ENCODE assay signal across 22 cellular contexts in the genomic region with DNA sequence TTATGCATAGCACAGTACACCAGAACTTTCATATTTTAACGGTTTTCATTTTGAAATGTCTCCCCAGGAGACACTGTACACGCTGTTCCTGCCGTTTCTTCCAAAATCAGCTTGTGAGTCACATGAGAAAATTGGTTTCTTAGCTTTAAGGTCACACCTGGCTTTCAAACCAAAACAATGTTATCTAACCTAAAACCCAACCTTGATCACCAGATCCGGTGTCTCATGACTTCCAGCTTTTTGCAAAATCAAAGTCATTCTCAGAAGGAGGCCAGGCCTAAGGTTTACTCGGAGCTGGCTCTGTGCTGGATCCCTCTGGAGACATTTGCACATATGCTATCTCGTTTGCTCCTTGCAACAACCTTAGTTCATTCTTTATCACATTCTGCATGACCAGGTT.
DNase-seq lines count a peak whose midpoint lies in the region; ATAC-seq and TF ChIP-seq lines count a peak whose summit lies in the region.
"Had no signal": no experiment of that assay in that cellular context is flagged by ENCODE, and none has a peak within 500 bp of the region (broad histone marks: within the 10 kb centered on the region; RNA-seq: fewer than 3 reads in every experiment).

No MANE protein-coding gene starts in this region.

- ATAC-seq in GM18858 (IDR thresholded peaks at IDR 0.05; ENCODE audit: unreplicated experiment), result no peak
- ATAC-seq: activated CD8-positive, alpha-beta T cell treated with anti-CD3 and anti-CD28 coated beads for 36 hours; activated T-cell treated with anti-CD3 and anti-CD28 coated beads, Interleukin-2, amount 50 U/mL, for 4 hours; GM23338; natural killer cell treated with Interleukin-12 subunit alpha and Interleukin-12 subunit beta and Interleukin-15 and Interleukin-18, amount 100 ng/mL, for 72 hours; stimulated activated memory B cell treated with anti-CD40 and anti-IgM and Interleukin-4, amounts not matched to agents 10 μg/mL and 1 μg/mL and 100 μg/mL, for 72 hours; T-helper 17 cell had no signal

- H3K4me1 ChIP-seq in left ventricle myocardium inferior (peaks cover 98% of the 10 kb centered on the region), uterus (peaks cover 5 to 11% of the 10 kb centered on the region in 2 donors)
- H3K4me1 ChIP-seq: prostate gland had no signal

- H3K27me3 Mint-ChIP-seq in chondrocyte (ENCODE audit: low read depth) (no peaks in the 10 kb centered on the region), nephron (ENCODE audit: low read depth) (peaks cover 4% of the 10 kb centered on the region)
- H3K27me3 Mint-ChIP-seq: activated CD8-positive, alpha-beta T cell treated with anti-CD3 and anti-CD28 coated beads for 36 hours; CD4-positive, alpha-beta memory T cell; natural killer cell treated with Interleukin-12 subunit alpha and Interleukin-12 subunit beta and Interleukin-15 and Interleukin-18, amount 100 ng/mL, for 72 hours; stimulated activated memory B cell treated with anti-CD40 and anti-IgM and Interleukin-4, amounts not matched to agents 10 μg/mL and 1 μg/mL and 100 μg/mL, for 72 hours; T-helper 17 cell had no signal

- TF ChIP-seq CTCF in left ventricle myocardium inferior (IDR thresholded peaks at IDR 0.05; ENCODE audit: borderline replicate concordance), result no peak
- no peak for TF ChIP-seq CTCF in chondrocyte (IDR thresholded peaks at IDR 0.05)
- TF ChIP-seq CTCF in nephron (IDR thresholded peaks at IDR 0.05; ENCODE audit: unreplicated experiment in 3 of 3), result no peak
- TF ChIP-seq CTCF in uterus (IDR thresholded peaks at IDR 0.05), result no peak

- H3K4me1 Mint-ChIP-seq in chondrocyte (ENCODE audit: low read depth), result peaks cover 26% of the 10 kb centered on the region
- peaks cover 84% of the 10 kb centered on the region for H3K4me1 Mint-ChIP-seq in nephron
- H3K4me1 Mint-ChIP-seq: stimulated activated memory B cell treated with anti-CD40 and anti-IgM and Interleukin-4, amounts not matched to agents 10 μg/mL and 1 μg/mL and 100 μg/mL, for 72 hours had no signal

- peaks cover 32% of the 10 kb centered on the region for H3K36me3 ChIP-seq in left ventricle myocardium inferior
- H3K36me3 ChIP-seq in uterus, result no peaks in the 10 kb centered on the region
- H3K36me3 ChIP-seq: prostate gland had no signal

- peak overlapping the region; percentile 75 for H3K27ac Mint-ChIP-seq in chondrocyte (ENCODE audit: unreplicated experiment)
- peak overlapping the region; percentile 75 to 93 (median 91) for H3K27ac Mint-ChIP-seq in nephron
- H3K27ac Mint-ChIP-seq: activated CD8-positive, alpha-beta T cell treated with anti-CD3 and anti-CD28 coated beads for 36 hours; GM23338; natural killer cell treated with Interleukin-12 subunit alpha and Interleukin-12 subunit beta and Interleukin-15 and Interleukin-18, amount 100 ng/mL, for 72 hours; stimulated activated memory B cell treated with anti-CD40 and anti-IgM and Interleukin-4, amounts not matched to agents 10 μg/mL and 1 μg/mL and 100 μg/mL, for 72 hours; T-helper 17 cell had no signal

- no peaks in the 10 kb centered on the region for H3K9me3 ChIP-seq in left ventricle myocardium inferior (replicated peaks)
- no peaks in the 10 kb centered on the region for H3K9me3 ChIP-seq in uterus
- H3K9me3 ChIP-seq: prostate gland had no signal

- no peaks in the 10 kb centered on the region for H3K9me3 Mint-ChIP-seq in chondrocyte (ENCODE audit: low read depth)
- no peaks in the 10 kb centered on the region for H3K9me3 Mint-ChIP-seq in nephron
- H3K9me3 Mint-ChIP-seq: activated CD8-positive, alpha-beta T cell treated with anti-CD3 and anti-CD28 coated beads for 36 hours; activated T-cell treated with anti-CD3 and anti-CD28 coated beads, Interleukin-2, amount 50 U/mL, for 4 hours; GM23338; natural killer cell treated with Interleukin-12 subunit alpha and Interleukin-12 subunit beta and Interleukin-15 and Interleukin-18, amount 100 ng/mL, for 72 hours; stimulated activated memory B cell treated with anti-CD40 and anti-IgM and Interleukin-4, amounts not matched to agents 10 μg/mL and 1 μg/mL and 100 μg/mL, for 72 hours had no signal

- H3K4me3 ChIP-seq in left ventricle myocardium inferior, result no peak overlapping the region
- H3K4me3 ChIP-seq in uterus, result no peak overlapping the region
- H3K4me3 ChIP-seq: GM23338, prostate gland had no signal

- intact Hi-C loops in left ventricle myocardium inferior (cut with micrococcal nuclease), result no loop called here
- intact Hi-C loops in cardiac septum (cut with DNase I), result no loop called here
- intact Hi-C loops in uterus (cut with DNase I; ENCODE audit: low total_unique reads), result no loop called here

- H3K36me3 Mint-ChIP-seq in chondrocyte (ENCODE audit: low read depth) (peaks cover 4% of the 10 kb centered on the region), nephron (ENCODE audit: low read depth) (peaks cover 59% of the 10 kb centered on the region)
- H3K36me3 Mint-ChIP-seq: stimulated activated memory B cell treated with anti-CD40 and anti-IgM and Interleukin-4, amounts not matched to agents 10 μg/mL and 1 μg/mL and 100 μg/mL, for 72 hours had no signal

- no peak for DNase-seq in left ventricle myocardium inferior
- no peak for DNase-seq in cardiac septum (ENCODE audit: low spot score)
- DNase-seq in chondrocyte (ENCODE audit: low spot score), result no peak
- DNase-seq in uterus, result no peak
- DNase-seq in activated CD8-positive, alpha-beta memory T cell treated with anti-CD3 and anti-CD28 coated beads, Interleukin-2, amount 50 U/mL, for 48 hours, result no peak
- DNase-seq in SKM-1 treated with dmso at 0.1 percent for 144 hours (lab: John Stamatoyannopoulos, UW; ENCODE audit: unreplicated experiment), result no peak
- DNase-seq: activated CD8-positive, alpha-beta T cell treated with anti-CD3 and anti-CD28 coated beads for 36 hours; activated naive CD4-positive, alpha-beta T cell treated with anti-CD3 and anti-CD28 coated beads, Interleukin-2, amount 50 U/mL, for 16 hours; activated T-cell treated with anti-CD3 and anti-CD28 coated beads, Interleukin-2, amount 50 U/mL, for 4 hours; CD4-positive, alpha-beta memory T cell; DMS53; NCI-H1105 treated with DMSO at 0.1 percent for 48 hours; NCI-H2171; T-helper 17 cell; trophoblast cell had no signal

- H3K4me3 Mint-ChIP-seq in chondrocyte (ENCODE audit: unreplicated experiment) (no peak overlapping the region), nephron (no peak overlapping the region)
- H3K4me3 Mint-ChIP-seq: activated CD8-positive, alpha-beta T cell treated with anti-CD3 and anti-CD28 coated beads for 36 hours; activated T-cell treated with anti-CD3 and anti-CD28 coated beads, Interleukin-2, amount 50 U/mL, for 4 hours; CD4-positive, alpha-beta memory T cell; GM23338; natural killer cell treated with Interleukin-12 subunit alpha and Interleukin-12 subunit beta and Interleukin-15 and Interleukin-18, amount 100 ng/mL, for 72 hours; stimulated activated memory B cell treated with anti-CD40 and anti-IgM and Interleukin-4, amounts not matched to agents 10 μg/mL and 1 μg/mL and 100 μg/mL, for 72 hours; T-helper 17 cell had no signal

- no peak for TF ChIP-seq POLR2A in uterus (IDR thresholded peaks at IDR 0.05)

- no peaks in the 10 kb centered on the region for H3K27me3 ChIP-seq in left ventricle myocardium inferior (ENCODE audit: low read depth)
- H3K27me3 ChIP-seq in uterus, result no peaks in the 10 kb centered on the region

- H3K27ac ChIP-seq in left ventricle myocardium inferior (replicated peaks) (peak overlapping the region; percentile 67), uterus (peak overlapping the region; percentile 72 to 80)
- H3K27ac ChIP-seq: VCaP had no signal
